ENCODE assay signal across 14 cellular contexts in the genomic region with DNA sequence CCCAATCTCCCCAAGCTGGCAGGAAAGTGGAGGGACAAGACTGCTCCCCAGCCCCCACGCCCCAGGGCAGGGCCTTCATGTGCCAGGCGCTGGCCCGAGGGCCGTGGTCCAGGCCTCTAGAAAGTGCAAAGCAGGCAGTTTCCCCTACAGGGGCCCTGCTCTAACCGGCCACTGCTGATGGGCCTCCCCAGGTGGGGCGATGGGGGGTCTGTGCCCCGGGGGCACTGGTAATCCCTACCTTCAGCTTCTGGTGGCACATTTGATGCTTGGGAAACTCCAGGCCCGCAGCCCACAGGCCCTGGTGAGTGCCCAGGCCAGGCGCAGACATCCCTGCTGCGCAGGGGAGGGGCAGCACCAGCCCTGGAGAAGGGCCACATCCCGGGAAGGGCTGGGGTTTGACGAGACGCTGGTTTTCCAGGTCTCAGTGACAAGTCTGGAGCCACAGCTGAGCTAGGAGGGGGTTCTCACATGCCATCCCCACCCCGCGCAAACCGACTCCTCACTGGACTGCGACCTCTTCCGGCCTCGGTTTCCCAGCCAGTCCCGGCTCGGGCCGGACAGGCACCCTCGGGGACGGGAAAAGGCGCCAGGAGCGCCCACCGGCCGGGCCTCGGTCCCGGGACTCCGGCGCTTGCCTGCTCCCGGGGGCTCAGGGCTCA. TPM values are rescaled to one million over a fixed set of nuclear protein-coding genes. Genes with fewer than 3 reads are reported as not detected.
DNase-seq lines count a peak whose midpoint lies in the region; ATAC-seq and TF ChIP-seq lines count a peak whose summit lies in the region.
"Had no signal": no experiment of that assay in that cellular context is flagged by ENCODE, and none has a peak within 500 bp of the region (broad histone marks: within the 10 kb centered on the region; RNA-seq: fewer than 3 reads in every experiment).

No MANE protein-coding gene starts in this region.

- H3K18ac ChIP-seq in neuronal stem cell (ENCODE audit: low read length): peak overlapping the region; percentile 88

- H3F3A ChIP-seq in SK-N-SH (replicated peaks; ENCODE audit: insufficient read depth): no peaks in the 10 kb centered on the region

- no peak for TF ChIP-seq POLR2A in uterus (IDR thresholded peaks at IDR 0.05)

- H2BK5ac ChIP-seq in neuronal stem cell (ENCODE audit: low read length): peak overlapping the region; percentile 47

- peak; percentile 75 for DNase-seq in SK-N-SH
- DNase-seq in right atrium auricular region (ENCODE audit: low spot score): no peak
- no peak for DNase-seq in neuronal stem cell (ENCODE audit: low spot score)
- DNase-seq in uterus: no peak
- DNase-seq in SW 1271 (lab: John Stamatoyannopoulos, UW): no peak
- no peak for DNase-seq in activated T-cell treated with anti-CD3 and anti-CD28 coated beads, Interleukin-2, amount 50 U/mL, for 4 hours
- DNase-seq in NCI-H2171 (lab: John Stamatoyannopoulos, UW): no peak
- DNase-seq: ACHN; activated naive CD8-positive, alpha-beta T cell treated with anti-CD3 and anti-CD28 coated beads, Interleukin-2, amount 50 U/mL, for 24 hours had no signal

- no peaks in the 10 kb centered on the region for H4K20me1 ChIP-seq in SK-N-SH (ENCODE audit: insufficient read depth)

- peak overlapping the region; percentile 19 for H2BK12ac ChIP-seq in neuronal stem cell (ENCODE audit: low read length)

- H3K9me3 Mint-ChIP-seq in activated T-cell treated with anti-CD3 and anti-CD28 coated beads, Interleukin-2, amount 50 U/mL, for 4 hours: no peaks in the 10 kb centered on the region
- H3K9me3 Mint-ChIP-seq: activated naive CD8-positive, alpha-beta T cell treated with anti-CD3 and anti-CD28 coated beads, Interleukin-2, amount 50 U/mL, for 24 hours had no signal

- H3K4me3 Mint-ChIP-seq in activated T-cell treated with anti-CD3 and anti-CD28 coated beads, Interleukin-2, amount 50 U/mL, for 4 hours: no peak overlapping the region
- H3K4me3 Mint-ChIP-seq: activated naive CD8-positive, alpha-beta T cell treated with anti-CD3 and anti-CD28 coated beads, Interleukin-2, amount 50 U/mL, for 24 hours had no signal

- H3K36me3 ChIP-seq in SK-N-SH (replicated peaks in 1 of 2; ENCODE audit: control insufficient read depth in 1 of 2, insufficient read depth in 2 of 2, low read length in 1 of 2): no peaks in the 10 kb centered on the region
- H3K36me3 ChIP-seq in right atrium auricular region: no peaks in the 10 kb centered on the region
- no peaks in the 10 kb centered on the region for H3K36me3 ChIP-seq in neuronal stem cell (replicated peaks in 1 of 2; ENCODE audit: control insufficient read depth in 2 of 2, insufficient read depth in 2 of 2, low read length in 2 of 2)
- H3K36me3 ChIP-seq in uterus: no peaks in the 10 kb centered on the region

- no peak for TF ChIP-seq EP300 in SK-N-SH (IDR thresholded peaks at IDR 0.05; ENCODE audit: borderline replicate concordance in 1 of 2, low read depth in 1 of 2, low read length in 1 of 2)

- H3K4me3 ChIP-seq in SK-N-SH (ENCODE audit: low read depth in 2 of 2, low read length in 1 of 2): peak overlapping the region in 1 of 2 experiments; percentile 45; a peak in 1 of 4 replicates
- peak overlapping the region; percentile 37 to 58 for H3K4me3 ChIP-seq in right atrium auricular region
- peak overlapping the region in 1 of 2 donors; percentile 76 for H3K4me3 ChIP-seq in neuronal stem cell (ENCODE audit: low read length in 2 of 2)
- H3K4me3 ChIP-seq in uterus: peak overlapping the region; percentile 18 to 28

- H2AK5ac ChIP-seq in neuronal stem cell (ENCODE audit: low read depth, low read length): peak overlapping the region; percentile 76

- H3K9me3 ChIP-seq in SK-N-SH: no peaks in the 10 kb centered on the region
- H3K9me3 ChIP-seq in right atrium auricular region: no peaks in the 10 kb centered on the region
- no peaks in the 10 kb centered on the region for H3K9me3 ChIP-seq in neuronal stem cell (replicated peaks in 1 of 2; ENCODE audit: control insufficient read depth in 2 of 2, insufficient read depth in 1 of 2, low read depth in 1 of 2, low read length in 2 of 2)
- no peaks in the 10 kb centered on the region for H3K9me3 ChIP-seq in uterus

- H3K4ac ChIP-seq in neuronal stem cell (ENCODE audit: low read length): no peak overlapping the region

- no peaks in the 10 kb centered on the region for H3K36me3 Mint-ChIP-seq in activated T-cell treated with anti-CD3 and anti-CD28 coated beads, Interleukin-2, amount 50 U/mL, for 4 hours (ENCODE audit: insufficient read depth)

- peaks cover 49% of the 10 kb centered on the region for H3K27me3 Mint-ChIP-seq in activated T-cell treated with anti-CD3 and anti-CD28 coated beads, Interleukin-2, amount 50 U/mL, for 4 hours (ENCODE audit: low read depth)

- ATAC-seq in SK-N-SH treated with all-trans-retinoic acid at 6 μM for 48 hours: no peak
- no peak for ATAC-seq in activated T-cell treated with anti-CD3 and anti-CD28 coated beads, Interleukin-2, amount 50 U/mL, for 4 hours
- ATAC-seq: activated naive CD8-positive, alpha-beta T cell treated with anti-CD3 and anti-CD28 coated beads, Interleukin-2, amount 50 U/mL, for 24 hours had no signal

- CTCF ChIA-PET in SK-N-SH (lab: Yijun Ruan, JAX): interaction anchor here (0.9 to 6.5 kb wide), 5 partner anchors 15 to 521 kb away, joined by 3 to 38 read pairs (median 7); no protein-coding TSS in a partner anchor

- H2BK120ac ChIP-seq in neuronal stem cell (ENCODE audit: low read depth, low read length): peak overlapping the region; percentile 22

- POLR2A ChIA-PET in SK-N-SH (lab: Yijun Ruan, JAX): interaction anchor here (1.1 kb wide), 1 partner anchor 134 kb away, joined by 3 read pairs; no protein-coding TSS in a partner anchor

- H2AFZ ChIP-seq in SK-N-SH (ENCODE audit: low read depth) (no peak overlapping the region), neuronal stem cell (ENCODE audit: low read length) (peak overlapping the region; percentile 81)

- H3K27ac ChIP-seq in SK-N-SH (ENCODE audit: low read depth in 2 of 2, low read length in 1 of 2): peak overlapping the region in 1 of 2 experiments; percentile 94; a peak in 2 of 4 replicates
- peak overlapping the region; percentile 51 to 75 for H3K27ac ChIP-seq in right atrium auricular region
- H3K27ac ChIP-seq in neuronal stem cell (replicated peaks; ENCODE audit: low read length): no peak overlapping the region
- H3K27ac ChIP-seq in uterus: peak overlapping the region; percentile 67 to 71
- H3K27ac ChIP-seq: HL-60 had no signal

- H4K8ac ChIP-seq in neuronal stem cell (ENCODE audit: low read depth, low read length): peak overlapping the region; percentile 7

- H3K4me2 ChIP-seq in SK-N-SH (no peak overlapping the region), neuronal stem cell (ENCODE audit: insufficient read depth, low read length, poor library complexity, severe bottlenecking) (peak overlapping the region; percentile 75)

- no peak for TF ChIP-seq RAD21 in SK-N-SH (IDR thresholded peaks at IDR 0.05; ENCODE audit: low read length)

- H3K14ac ChIP-seq in neuronal stem cell (ENCODE audit: low read length): no peak overlapping the region

- no peaks in the 10 kb centered on the region for H3K9me2 ChIP-seq in SK-N-SH

- H2BK15ac ChIP-seq in neuronal stem cell (ENCODE audit: low read length): peak overlapping the region; percentile 52

- TF ChIP-seq CTCF in SK-N-SH (IDR thresholded peaks at IDR 0.05) (no peak), right atrium auricular region (IDR thresholded peaks at IDR 0.05) (no peak), uterus (IDR thresholded peaks at IDR 0.05) (no peak)

- intact Hi-C loops in uterus (cut with DNase I; ENCODE audit: low total_unique reads): no loop called here

- H3K79me2 ChIP-seq in SK-N-SH (ENCODE audit: insufficient read depth): no peaks in the 10 kb centered on the region

- 40% methylated on average over 19 of the region's 33 CpGs for WGBS in SK-N-SH (ENCODE audit: low lambda C conversion rate)
- WGBS in neuronal stem cell (ENCODE audit: extremely low coverage in 2 of 2, insufficient read length in 2 of 2, insufficient replicate concordance in 1 of 2), 2 donors: no CpG with 5 or more reads among the region's 33 CpGs

- peaks cover 47% of the 10 kb centered on the region for H3K27me3 ChIP-seq in SK-N-SH (ENCODE audit: insufficient read depth)
- no peaks in the 10 kb centered on the region for H3K27me3 ChIP-seq in right atrium auricular region
- H3K27me3 ChIP-seq in neuronal stem cell (ENCODE audit: control insufficient read depth in 3 of 3, insufficient read depth in 3 of 3, low read depth in 1 of 3, low read length in 3 of 3): peaks cover 10 to 94% (median 50%) of the 10 kb centered on the region in 3 experiments
- H3K27me3 ChIP-seq in uterus: peaks cover 0 to 5% of the 10 kb centered on the region in 2 donors

- H3K4me1 Mint-ChIP-seq in activated T-cell treated with anti-CD3 and anti-CD28 coated beads, Interleukin-2, amount 50 U/mL, for 4 hours (ENCODE audit: low read depth): peaks cover 5% of the 10 kb centered on the region

- H3K79me1 ChIP-seq in neuronal stem cell (ENCODE audit: low read depth, low read length): no peaks in the 10 kb centered on the region

- H4K91ac ChIP-seq in neuronal stem cell (ENCODE audit: low read depth, low read length, poor library complexity): no peak overlapping the region

- H3K9ac ChIP-seq in SK-N-SH (no peak overlapping the region), neuronal stem cell (ENCODE audit: low read depth, low read length, poor library complexity) (peak overlapping the region; percentile 45)

- peak overlapping the region; percentile 61 for H3K23ac ChIP-seq in neuronal stem cell (ENCODE audit: low read depth, low read length, poor library complexity)

- H3K4me1 ChIP-seq in SK-N-SH (ENCODE audit: control insufficient read depth in 1 of 2, insufficient read depth in 2 of 2, low read depth in 1 of 2, low read length in 1 of 2) (peaks cover 0 to 45% of the 10 kb centered on the region in 2 experiments; a peak in 2 of 4 replicates), right atrium auricular region (peaks cover 0 to 35% of the 10 kb centered on the region in 2 donors), neuronal stem cell (ENCODE audit: control insufficient read depth in 2 of 2, insufficient read depth in 1 of 2, low read depth in 1 of 2, low read length in 2 of 2) (peaks cover 3 to 7% of the 10 kb centered on the region in 2 donors), uterus (peaks cover 0 to 12% of the 10 kb centered on the region in 2 donors)

RNA-seq across cellular contexts. Expression of gene DOC2B, which starts 1.6 kb away (rescaled TPM):
- 0.16 and 0.81 TPM in 2 replicates for polyA plus RNA-seq in SK-N-SH (2012; rRNA removed)
- polyA plus RNA-seq in SK-N-SH (2012; cell fraction: cytosol; rRNA removed): 0.45 and 1.1 TPM in 2 replicates
- 0.32 and 1.3 TPM in 2 replicates for polyA plus RNA-seq in SK-N-SH (2012; cell fraction: nucleus; rRNA removed)
- total RNA-seq in right atrium auricular region: 1 to 10 TPM; 2.4 to 2.6 TPM
- 5.0 TPM for polyA plus RNA-seq in neuronal stem cell (2013, experiment 1 of 2)
- 4.9 TPM for polyA plus RNA-seq in neuronal stem cell (2013, experiment 2 of 2)
- 10 to 100 TPM in 1 of 4 donors, 1 to 10 TPM in 3; 3.8 to 45.3 (median 7.1) TPM for total RNA-seq in uterus
- under 1 TPM in 2 of 3 donors, not detected in 1; 0.13 to 0.30 TPM for total RNA-seq in activated T-cell treated with anti-CD3 and anti-CD28 coated beads, Interleukin-2, amount 50 U/mL, for 4 hours
- polyA plus RNA-seq: keratinocyte had no signal

RNA-seq across cellular contexts. Expression of gene SCGB1C2, which starts 42.5 kb away (rescaled TPM):
- not detected in 2 replicates for polyA plus RNA-seq in SK-N-SH (2012; rRNA removed)
- not detected in 2 replicates for polyA plus RNA-seq in SK-N-SH (2012; cell fraction: cytosol; rRNA removed)
- not detected in 2 replicates for polyA plus RNA-seq in SK-N-SH (2012; cell fraction: nucleus; rRNA removed)
- total RNA-seq in right atrium auricular region: not detected
- polyA plus RNA-seq in neuronal stem cell (2013, experiment 1 of 2): not detected
- not detected for polyA plus RNA-seq in neuronal stem cell (2013, experiment 2 of 2)
- not detected for total RNA-seq in uterus
- not detected for total RNA-seq in activated T-cell treated with anti-CD3 and anti-CD28 coated beads, Interleukin-2, amount 50 U/mL, for 4 hours
- total RNA-seq: activated CD8-positive, alpha-beta memory T cell treated with anti-CD3 and anti-CD28 coated beads for 36 hours; T-helper 2 cell treated with Interferon-gamma antibody and Interleukin-4, amounts not matched to agents 100 ng/mL and 5 ng/mL, for 36 hours had no signal
- polyA plus RNA-seq: keratinocyte had no signal
